Comparison of ENCODE assay signal across 17 cellular contexts in genomic region chr17:8946476-8946875, GRCh38. TPM values are rescaled to one million over a fixed set of nuclear protein-coding genes. Genes with fewer than 3 reads are reported as not detected.
DNase-seq lines count a peak whose midpoint lies in the region; ATAC-seq and TF ChIP-seq lines count a peak whose summit lies in the region.
"Had no signal": no experiment of that assay in that cellular context is flagged by ENCODE, and none has a peak within 500 bp of the region (broad histone marks: within the 10 kb centered on the region; RNA-seq: fewer than 3 reads in every experiment).

No MANE protein-coding gene starts in this region.

- ATAC-seq in activated T-helper 17 cell treated with anti-CD3 and anti-CD28 coated beads, Interleukin-2, amount 50 U/mL, for 72 hours (replicated peaks), result no peak
- ATAC-seq in memory B cell (ENCODE audit: low read depth) (no peak), gastroesophageal sphincter (no peak)
- ATAC-seq: K562 had no signal

- TF ChIP-seq CTCF in CD14-positive monocyte (IDR thresholded peaks at IDR 0.05) (no peak), gastroesophageal sphincter (IDR thresholded peaks at IDR 0.05) (no peak), BE2C (IDR thresholded peaks at IDR 0.05; ENCODE audit: low read depth, low read length) (no peak)

- H3K4me3 ChIP-seq in gastroesophageal sphincter, result no peak overlapping the region
- no peak overlapping the region for H3K4me3 ChIP-seq in BE2C (ENCODE audit: low read depth, low read length)
- H3K4me3 ChIP-seq: K562, SK-N-MC, transverse colon had no signal

- no peak for TF ChIP-seq EP300 in gastroesophageal sphincter (IDR thresholded peaks at IDR 0.05)

- no peak for TF ChIP-seq POLR2A in gastroesophageal sphincter (IDR thresholded peaks at IDR 0.05)

- H3K4me3 Mint-ChIP-seq in CD14-positive monocyte, result no peak overlapping the region
- H3K4me3 Mint-ChIP-seq in activated T-helper 17 cell treated with anti-CD3 and anti-CD28 coated beads, Interleukin-2, amount 50 U/mL, for 72 hours, result peak overlapping the region; percentile 27
- no peak overlapping the region for H3K4me3 Mint-ChIP-seq in memory B cell
- H3K4me3 Mint-ChIP-seq: activated T-cell treated with anti-CD3 and anti-CD28 coated beads, Interleukin-2, amount 50 U/mL, for 4 hours had no signal

- H3K36me3 Mint-ChIP-seq in CD14-positive monocyte (peaks cover 78 to 79% of the 10 kb centered on the region in 2 donors), memory B cell (peaks cover 39% of the 10 kb centered on the region)
- H3K36me3 Mint-ChIP-seq in activated T-helper 17 cell treated with anti-CD3 and anti-CD28 coated beads, Interleukin-2, amount 50 U/mL, for 72 hours (ENCODE audit: low read depth), result peaks cover 59% of the 10 kb centered on the region

- no peaks in the 10 kb centered on the region for H3K36me3 ChIP-seq in gastroesophageal sphincter
- no peaks in the 10 kb centered on the region for H3K36me3 ChIP-seq in BE2C
- H3K36me3 ChIP-seq: transverse colon, WERI-Rb-1 had no signal

- DNase-seq in CD14-positive monocyte (ENCODE audit: low spot score) (no peak), ELR (ENCODE audit: low read depth) (peak; percentile 86), memory B cell (ENCODE audit: low spot score in 2 of 2) (no peak), ureter (ENCODE audit: low spot score) (no peak), BE2C (no peak)
- DNase-seq: activated T-cell treated with anti-CD3 and anti-CD28 coated beads, Interleukin-2, amount 50 U/mL, for 4 hours; kidney; NCI-H1417; NCI-H446; transverse colon; WERI-Rb-1 had no signal

- H3K27ac Mint-ChIP-seq in CD14-positive monocyte (peak overlapping the region; percentile 3 to 96 (median 90)), memory B cell (peak overlapping the region; percentile 7)
- peak overlapping the region; percentile 29 for H3K27ac Mint-ChIP-seq in activated T-helper 17 cell treated with anti-CD3 and anti-CD28 coated beads, Interleukin-2, amount 50 U/mL, for 72 hours

- H3K4me1 Mint-ChIP-seq in CD14-positive monocyte, result peaks cover 79% of the 10 kb centered on the region
- H3K4me1 Mint-ChIP-seq in activated T-helper 17 cell treated with anti-CD3 and anti-CD28 coated beads, Interleukin-2, amount 50 U/mL, for 72 hours, result peaks cover 45% of the 10 kb centered on the region
- peaks cover 48% of the 10 kb centered on the region for H3K4me1 Mint-ChIP-seq in memory B cell

- H3K9me3 Mint-ChIP-seq in CD14-positive monocyte (peaks cover 0 to 12% (median 0%) of the 10 kb centered on the region in 7 donors), memory B cell (peaks cover 5% of the 10 kb centered on the region)
- H3K9me3 Mint-ChIP-seq in activated T-helper 17 cell treated with anti-CD3 and anti-CD28 coated beads, Interleukin-2, amount 50 U/mL, for 72 hours, result no peaks in the 10 kb centered on the region

- peaks cover 0 to 20% (median 0%) of the 10 kb centered on the region in 3 donors for H3K9me3 ChIP-seq in gastroesophageal sphincter
- no peaks in the 10 kb centered on the region for H3K9me3 ChIP-seq in BE2C
- H3K9me3 ChIP-seq: transverse colon had no signal

- no peak overlapping the region for H3K27ac ChIP-seq in gastroesophageal sphincter
- H3K27ac ChIP-seq: C4-2B, SK-N-MC, transverse colon, WERI-Rb-1 had no signal

- intact Hi-C loops in CD14-positive monocyte (cut with micrococcal nuclease), result no loop called here

- H3K4me1 ChIP-seq in gastroesophageal sphincter, result no peaks in the 10 kb centered on the region
- H3K4me1 ChIP-seq in BE2C, result no peaks in the 10 kb centered on the region
- H3K4me1 ChIP-seq: transverse colon had no signal

- H3K27me3 Mint-ChIP-seq in CD14-positive monocyte (ENCODE audit: low read depth in 3 of 3), result peaks cover 0 to 2% (median 0%) of the 10 kb centered on the region in 3 donors
- no peaks in the 10 kb centered on the region for H3K27me3 Mint-ChIP-seq in activated T-helper 17 cell treated with anti-CD3 and anti-CD28 coated beads, Interleukin-2, amount 50 U/mL, for 72 hours
- H3K27me3 Mint-ChIP-seq in memory B cell, result no peaks in the 10 kb centered on the region

- WGBS in gastroesophageal sphincter (ENCODE audit: low coverage in 1 of 2), 2 donors, result 78 to 88% methylated on average over 3 to 5 of the region's 6 CpGs

- H3K27me3 ChIP-seq in gastroesophageal sphincter (peaks cover 23% of the 10 kb centered on the region), BE2C (no peaks in the 10 kb centered on the region)
- H3K27me3 ChIP-seq: transverse colon had no signal

RNA-seq across cellular contexts. Expression of gene PIK3R5, which starts 19.0 kb away (rescaled TPM):
- polyA plus RNA-seq in CD14-positive monocyte, result 10 to 100 TPM; 32.1 to 47.5 TPM
- total RNA-seq in activated T-helper 17 cell treated with anti-CD3 and anti-CD28 coated beads, Interleukin-2, amount 50 U/mL, for 72 hours, result 10 to 100 TPM; 47.2 to 78.6 TPM
- total RNA-seq in gastroesophageal sphincter (10 to 100 TPM in 3 of 4 donors, 1 to 10 TPM in 1; 8.9 to 13.1 (median 11.9) TPM), ureter (8.4 TPM)
- not detected for polyA plus RNA-seq in BE2C (2012; ENCODE audit: insufficient read depth, insufficient read length, low read depth)
- total RNA-seq: bronchial epithelial cell had no signal

Comparison
In these comparisons a context has a peak if more than half of its experiments do, and no peak if none do; other contexts are left out.
1. H3K27ac Mint-ChIP-seq: peak in every context shown above with its lines; median percentile 90 in CD14-positive monocyte; 29 in activated T-helper 17 cell treated with anti-CD3 and anti-CD28 coated beads, Interleukin-2, amount 50 U/mL, for 72 hours; 7 in memory B cell.